26 cellular contexts compared by ENCODE assay signal in genomic region chr2:213868526-213868925, GRCh38.
"Had no signal": no experiment of that assay in that cellular context is flagged by ENCODE, and none has a peak within 500 bp of the region (broad histone marks: within the 10 kb centered on the region; RNA-seq: fewer than 3 reads in every experiment).

No MANE protein-coding gene starts in this region.

- ATAC-seq: stimulated activated naive B cell treated with anti-CD40 and anti-IgM and Interleukin-4, amounts not matched to agents 10 μg/mL and 1 μg/mL and 100 μg/mL, for 72 hours had no signal

- DNase-seq: activated CD4-positive, alpha-beta memory T cell treated with anti-CD3 and anti-CD28 coated beads for 36 hours; activated CD4-positive, alpha-beta T cell treated with anti-CD3 and anti-CD28 coated beads, Interleukin-2, amount 10 ng/mL, durations not matched to agents 24 days and 14 days; activated CD4-positive, CD25-positive, alpha-beta regulatory T cell treated with anti-CD3 and anti-CD28 coated beads, Interleukin-2, amount 50 U/mL, for 72 hours; activated CD8-positive, alpha-beta memory T cell treated with anti-CD3 and anti-CD28 coated beads, Interleukin-2, amount 50 U/mL, for 4 hours; activated effector memory CD4-positive, alpha-beta T cell treated with anti-CD3 and anti-CD28 coated beads, Interleukin-2, amount 50 U/mL, for 16 hours; activated naive CD4-positive, alpha-beta T cell treated with anti-CD3 and anti-CD28 coated beads for 36 hours; activated naive CD8-positive, alpha-beta T cell treated with anti-CD3 and anti-CD28 coated beads for 36 hours; activated T-cell treated with anti-CD3 and anti-CD28 coated beads, Interleukin-2, amount 50 U/mL, for 1 hour; dermis blood vessel endothelial cell; effector CD4-positive, alpha-beta T cell; islet precursor cell; mammary epithelial cell; naive B cell; nephron progenitor cell; stimulated activated CD4-positive, alpha-beta T cell treated with anti-CD3 and anti-CD28 coated beads, Interleukin-1b, Interleukin-23, amount 100 ng/mL, for 48 hours; stimulated activated naive B cell treated with anti-CD40 and anti-IgM and Interleukin-4, amounts not matched to agents 10 μg/mL and 1 μg/mL and 100 μg/mL, for 72 hours; stomach; T-helper 9 cell; thyroid gland; upper lobe of left lung had no signal

- H3K4me1 ChIP-seq: esophagus muscularis mucosa, parathyroid adenoma, right atrium auricular region, stomach, thyroid gland, upper lobe of left lung, vagina had no signal

- H3K27me3 ChIP-seq: esophagus muscularis mucosa, neutrophil, right atrium auricular region, stomach, thyroid gland, upper lobe of left lung, vagina had no signal

- H3K9me3 ChIP-seq: esophagus muscularis mucosa, neutrophil, stomach, thyroid gland, upper lobe of left lung, vagina had no signal

- H3K27ac ChIP-seq: esophagus muscularis mucosa, neutrophil, parathyroid adenoma, right atrium auricular region, stomach, thyroid gland, upper lobe of left lung, vagina had no signal

- H3K4me3 ChIP-seq: esophagus muscularis mucosa, right atrium auricular region, smooth muscle cell, stomach, thyroid gland, upper lobe of left lung, vagina had no signal

- H3K36me3 ChIP-seq: esophagus muscularis mucosa, neutrophil, right atrium auricular region, stomach, thyroid gland, upper lobe of left lung, vagina had no signal
